Comparison of ENCODE assay signal across 22 cellular contexts in the genomic region with DNA sequence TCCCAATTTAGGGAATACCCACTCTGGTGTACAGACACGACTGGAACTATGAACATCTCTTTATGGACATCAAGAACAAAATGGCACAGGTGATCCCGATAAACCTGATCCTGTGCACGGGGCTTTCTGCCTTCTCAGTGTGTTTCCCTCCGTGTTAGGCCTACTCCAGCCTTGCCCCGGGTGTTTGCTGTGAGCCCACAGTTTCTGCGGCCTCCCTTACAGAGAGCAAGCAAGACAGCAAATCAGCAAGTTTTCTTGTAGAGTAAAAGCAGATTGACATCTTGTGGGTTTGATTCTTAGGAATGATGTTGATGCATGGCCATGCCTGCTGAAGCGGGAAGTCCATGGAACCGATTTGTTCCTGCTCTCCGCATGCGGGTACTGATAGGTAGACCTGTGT. TPM values are rescaled to one million over a fixed set of nuclear protein-coding genes. Genes with fewer than 3 reads are reported as not detected.
DNase-seq lines count a peak whose midpoint lies in the region; ATAC-seq and TF ChIP-seq lines count a peak whose summit lies in the region.
"Had no signal": no experiment of that assay in that cellular context is flagged by ENCODE, and none has a peak within 500 bp of the region (broad histone marks: within the 10 kb centered on the region; RNA-seq: fewer than 3 reads in every experiment).

No MANE protein-coding gene starts in this region.

- H3K36me3 ChIP-seq in Karpas-422 (ENCODE audit: insufficient read depth, low read length) (no peaks in the 10 kb centered on the region), WERI-Rb-1 (peaks cover 90% of the 10 kb centered on the region), parathyroid adenoma (ENCODE audit: control insufficient read depth, insufficient read depth, low read length) (no peaks in the 10 kb centered on the region), left lung (peaks cover 0 to 100% of the 10 kb centered on the region in 2 donors), prostate gland (peaks cover 7 to 26% of the 10 kb centered on the region in 2 donors)

- DNase-seq in Karpas-422 (peak; percentile 26), WERI-Rb-1 (no peak), glutamatergic neuron (no peak), cortex of kidney (lab: John Stamatoyannopoulos, UW) (no peak), left lung (no peak), prostate gland (ENCODE audit: low spot score) (no peak)
- DNase-seq: C1 segment of cervical spinal cord; CD4-positive, alpha-beta memory T cell; COR-L47; HFFc6; MV-4-11; NCI-H1105; NCI-H146; NCI-H2029; NCI-H446; NCI-H524 treated with DMSO at 0.1 percent for 48 hours; NK-92 treated with Interleukin-12 subunit alpha and Interleukin-12 subunit beta, amount 100 ng/mL, for 24 hours; PC-3 had no signal

- H3K79me2 ChIP-seq in Karpas-422 (ENCODE audit: low read length) (no peaks in the 10 kb centered on the region), parathyroid adenoma (peaks cover 13% of the 10 kb centered on the region)

- peak overlapping the region; percentile 52 for H3K27ac Mint-ChIP-seq in glutamatergic neuron (ENCODE audit: unreplicated experiment)
- H3K27ac Mint-ChIP-seq: GM23338, HFFc6 had no signal

- no peak for ATAC-seq in left lung
- ATAC-seq: K562, PC-3 had no signal

- H3K9me3 Mint-ChIP-seq in glutamatergic neuron (ENCODE audit: unreplicated experiment) = peaks cover 4% of the 10 kb centered on the region
- H3K9me3 Mint-ChIP-seq: GM23338, HFFc6 had no signal

- no peak overlapping the region for H3K4me3 ChIP-seq in Karpas-422 (ENCODE audit: low read length)
- no peak overlapping the region for H3K4me3 ChIP-seq in WERI-Rb-1 (ENCODE audit: low read depth, low read length)
- H3K4me3 ChIP-seq in parathyroid adenoma (ENCODE audit: low read depth, low read length) = no peak overlapping the region
- H3K4me3 ChIP-seq in left lung = no peak overlapping the region
- H3K4me3 ChIP-seq in prostate gland = no peak overlapping the region
- H3K4me3 ChIP-seq: GM23338, HAP-1, K562 had no signal

- peaks cover 6% of the 10 kb centered on the region for H3K36me3 Mint-ChIP-seq in glutamatergic neuron (ENCODE audit: unreplicated experiment)

- H3K4me3 Mint-ChIP-seq in glutamatergic neuron (ENCODE audit: unreplicated experiment) = no peak overlapping the region
- H3K4me3 Mint-ChIP-seq: CD4-positive, alpha-beta memory T cell; GM23338; HFFc6 had no signal

- H3K27me3 ChIP-seq in Karpas-422 (ENCODE audit: low read length) (no peaks in the 10 kb centered on the region), WERI-Rb-1 (ENCODE audit: insufficient read depth, low read depth, severe bottlenecking) (no peaks in the 10 kb centered on the region), parathyroid adenoma (ENCODE audit: control insufficient read depth, insufficient read depth, low read length) (no peaks in the 10 kb centered on the region), left lung (no peaks in the 10 kb centered on the region), prostate gland (replicated peaks; ENCODE audit: insufficient read depth) (no peaks in the 10 kb centered on the region)

- intact Hi-C loops in left lung (cut with DNase I) (no loop called here), prostate gland (cut with DNase I) (no loop called here)

- no peaks in the 10 kb centered on the region for H3K9me2 ChIP-seq in Karpas-422 (replicated peaks; ENCODE audit: insufficient read depth, low read length)

- H4K20me1 ChIP-seq in Karpas-422 (ENCODE audit: insufficient read depth, low read depth, low read length) = no peaks in the 10 kb centered on the region

- H3K4me2 ChIP-seq in Karpas-422 (ENCODE audit: low read depth, low read length, poor library complexity, severe bottlenecking) = no peak overlapping the region
- no peak overlapping the region for H3K4me2 ChIP-seq in parathyroid adenoma (ENCODE audit: low read length)
- H3K4me2 ChIP-seq: GM23338 had no signal

- H3K4me1 Mint-ChIP-seq in glutamatergic neuron (ENCODE audit: low read depth, unreplicated experiment) = peaks cover 22% of the 10 kb centered on the region

- H3K27me3 Mint-ChIP-seq in glutamatergic neuron (ENCODE audit: unreplicated experiment) = peaks cover 11% of the 10 kb centered on the region
- H3K27me3 Mint-ChIP-seq: CD4-positive, alpha-beta memory T cell had no signal

- TF ChIP-seq POLR2A in prostate gland (IDR thresholded peaks at IDR 0.05) = no peak

- H2AFZ ChIP-seq in Karpas-422 (ENCODE audit: low read length) (no peak overlapping the region), parathyroid adenoma (no peak overlapping the region)
- H2AFZ ChIP-seq: GM23338 had no signal

- H3K27ac ChIP-seq in Karpas-422 (ENCODE audit: low read length) = no peak overlapping the region
- peak overlapping the region; percentile 42 for H3K27ac ChIP-seq in WERI-Rb-1
- H3K27ac ChIP-seq in parathyroid adenoma = peak overlapping the region; percentile 38
- no peak overlapping the region for H3K27ac ChIP-seq in left lung
- no peak overlapping the region for H3K27ac ChIP-seq in prostate gland

- 93% methylated on average over 10 of the region's 10 CpGs for WGBS in prostate gland

- H3K4me1 ChIP-seq in Karpas-422 (ENCODE audit: low read length) = no peaks in the 10 kb centered on the region
- peaks cover 43% of the 10 kb centered on the region for H3K4me1 ChIP-seq in parathyroid adenoma
- no peaks in the 10 kb centered on the region for H3K4me1 ChIP-seq in left lung
- H3K4me1 ChIP-seq in prostate gland (replicated peaks) = no peaks in the 10 kb centered on the region
- H3K4me1 ChIP-seq: HAP-1 had no signal

- TF ChIP-seq CTCF in WERI-Rb-1 (IDR thresholded peaks at IDR 0.05; ENCODE audit: low read depth, low read length) = no peak
- TF ChIP-seq CTCF in glutamatergic neuron (IDR thresholded peaks at IDR 0.05; ENCODE audit: partially characterized antibody, unreplicated experiment) = no peak
- no peak for TF ChIP-seq CTCF in parathyroid adenoma (IDR thresholded peaks at IDR 0.05)
- no peak for TF ChIP-seq CTCF in left lung (IDR thresholded peaks at IDR 0.05)
- no peak for TF ChIP-seq CTCF in prostate gland (IDR thresholded peaks at IDR 0.05)

- H3K9me3 ChIP-seq in Karpas-422 (ENCODE audit: low read length) = no peaks in the 10 kb centered on the region
- no peaks in the 10 kb centered on the region for H3K9me3 ChIP-seq in WERI-Rb-1 (ENCODE audit: severe bottlenecking)
- H3K9me3 ChIP-seq in parathyroid adenoma (ENCODE audit: control insufficient read depth, low read length) = no peaks in the 10 kb centered on the region
- H3K9me3 ChIP-seq in left lung = no peaks in the 10 kb centered on the region
- no peaks in the 10 kb centered on the region for H3K9me3 ChIP-seq in prostate gland
- H3K9me3 ChIP-seq: HAP-1 had no signal

- H3K9ac ChIP-seq in Karpas-422 (ENCODE audit: low read length) (no peak overlapping the region), parathyroid adenoma (no peak overlapping the region)

RNA-seq across cellular contexts. Expression of a gene that starts 26.4 kb away (rescaled TPM):
- 11.4 and 22.7 TPM in 2 replicates for total RNA-seq in Karpas-422 (2014; rRNA removed; shearing (Covaris generic); ENCODE audit: low replicate concordance)
- total RNA-seq in glutamatergic neuron (ENCODE audit: unreplicated experiment) (42.1 TPM), left lung (10 to 100 TPM; 18.8 to 24.9 TPM), prostate gland (10 to 100 TPM; 17.0 to 36.9 TPM)

Comparison
In these comparisons a context has a peak if more than half of its experiments do, and no peak if none do; other contexts are left out.
1. H3K27ac ChIP-seq: peak in WERI-Rb-1 (single experiment) and parathyroid adenoma (single experiment); none in Karpas-422 (single experiment), left lung (0 of 2) and prostate gland (0 of 2).